In genomic region chr6:17599885-17600526, GRCh38 we compare ENCODE assay signal across 1 cellular context.
A peak's percentile ranks its signal among the peaks of the same experiment; 100 is the strongest.
TF ChIP-seq lines count a peak whose summit lies in the region.

TSS of gene FAM8A1 (plus strand) at chr6:17600302. CDS start at chr6:17600410, 108 bp downstream.

TF ChIP-seq in K562, 482 proteins besides CTCF, POLR2A, EP300 and RAD21 (continued from another document and continues in another):
- TF ChIP-seq ZNF609 (CRISPR knock-in tag; IDR thresholded peaks at IDR 0.05; ENCODE audit: borderline replicate concordance) (no peak; the same call in 1 of the 2 replicates), BRCA1 (IDR thresholded peaks at IDR 0.05) (no peak), BRCA1 (CRISPR knock-in tag; IDR thresholded peaks at IDR 0.05) (no peak), SP1 (CRISPR knock-in tag; IDR thresholded peaks at IDR 0.05) (peak; percentile 95), CREB3L1 (IDR thresholded peaks at IDR 0.05; ENCODE audit: borderline replicate concordance, low read depth) (peak; percentile 37), ESRRA (IDR thresholded peaks at IDR 0.05; ENCODE audit: borderline replicate concordance, low read depth) (peak; percentile 96; the same call in 1 of the 2 replicates), MED1 (CRISPR knock-in tag; IDR thresholded peaks at IDR 0.05; ENCODE audit: borderline replicate concordance) (no peak), ZBTB17 (CRISPR knock-in tag; IDR thresholded peaks at IDR 0.05) (no peak; the same call in 1 of the 2 replicates), DPF2 (IDR thresholded peaks at IDR 0.05) (0 out of 2 replicates have a peak, but pooled peaks have one; percentile 36), ZBTB33 (CRISPR knock-in tag; IDR thresholded peaks at IDR 0.05) (peak; percentile 56; the same call in 1 of the 2 replicates), E2F1 (CRISPR knock-in tag; IDR thresholded peaks at IDR 0.05) (no peak), HDAC1 (IDR thresholded peaks at IDR 0.05) (peak in 1 of 2 experiments; percentile 49; a peak in 2 of 4 replicates), FOXO4 (CRISPR knock-in tag; IDR thresholded peaks at IDR 0.05) (no peak), NKRF (IDR thresholded peaks at IDR 0.05; ENCODE audit: borderline replicate concordance) (no peak), ZBTB5 (IDR thresholded peaks at IDR 0.05) (no peak), HINFP (tag; conservative IDR thresholded peaks at IDR 0.05; ENCODE audit: low read depth) (peak; percentile 48; the same call in 1 of the 2 replicates), NEUROD1 (IDR thresholded peaks at IDR 0.05; ENCODE audit: borderline replicate concordance, low read depth, low read length, partially characterized antibody) (peak; percentile 68), AFF1 (IDR thresholded peaks at IDR 0.05; ENCODE audit: low read depth in 1 of 2, partially characterized antibody in 2 of 2) (no peak), ETS1 (conservative IDR thresholded peaks at IDR 0.05; ENCODE audit: control insufficient read depth, low read depth, low read length) (peak; percentile 54; the same call in 1 of the 2 replicates), RNF2 (IDR thresholded peaks at IDR 0.05) (0 out of 2 replicates have a peak, but pooled peaks have one; percentile 41), TGIF2 (CRISPR knock-in tag; IDR thresholded peaks at IDR 0.05) (no peak), RBM39 (optimal IDR thresholded peaks at IDR 0.05; ENCODE audit: low read depth, low read length) (no peak), KDM4B (IDR thresholded peaks at IDR 0.05; ENCODE audit: borderline replicate concordance in 2 of 2, low read depth in 1 of 2) (peak in 1 of 2 experiments; percentile 100; a peak in 2 of 4 replicates)
